Comparison of ENCODE assay signal across 7 cellular contexts in the genomic region with DNA sequence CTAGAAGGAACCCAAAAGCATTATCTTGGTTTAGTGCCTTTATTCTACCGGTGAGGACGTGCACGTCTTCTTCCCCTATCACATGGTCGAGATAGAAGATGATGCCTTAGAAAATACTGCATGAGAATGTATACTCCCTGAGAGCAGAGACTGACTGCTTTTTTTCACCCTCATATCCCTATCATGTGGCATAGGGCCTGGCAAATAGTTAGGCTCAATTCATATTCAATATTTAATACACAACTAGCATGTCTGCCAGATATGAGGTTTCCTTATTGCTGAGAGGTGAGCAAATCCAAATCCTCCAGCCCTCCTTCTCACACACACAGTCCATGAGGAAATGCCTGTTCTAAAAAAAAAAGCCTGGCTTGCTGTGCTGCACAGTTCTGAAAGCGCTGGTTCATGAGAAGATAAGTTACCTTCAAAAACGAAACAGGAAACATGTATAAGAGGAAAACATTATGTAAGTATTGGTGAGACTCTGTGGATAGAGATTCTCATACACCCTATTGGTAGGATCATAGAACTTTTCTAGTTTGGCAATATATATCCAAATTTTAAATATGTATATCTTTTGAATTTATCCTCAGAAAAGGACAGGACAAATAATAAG. TPM values are rescaled to one million over a fixed set of nuclear protein-coding genes. Genes with fewer than 3 reads are reported as not detected.
DNase-seq lines count a peak whose midpoint lies in the region; ATAC-seq, FAIRE-seq and TF ChIP-seq lines count a peak whose summit lies in the region.

No MANE protein-coding gene starts in this region.

- peak; percentile 85 for ATAC-seq in HG03354 (IDR thresholded peaks at IDR 0.05; ENCODE audit: poor library complexity, severe bottlenecking, unreplicated experiment)
- ATAC-seq in activated CD8-positive, alpha-beta T cell treated with anti-CD3 and anti-CD28 coated beads for 36 hours: peak; percentile 89
- ATAC-seq in omental fat pad (ENCODE audit: low FRiP score): peak; percentile 66

- peak; percentile 36 for TF ChIP-seq CTCF in activated CD8-positive, alpha-beta T cell treated with anti-CD3 and anti-CD28 coated beads for 36 hours (IDR thresholded peaks at IDR 0.05)
- no peak for TF ChIP-seq CTCF in omental fat pad (IDR thresholded peaks at IDR 0.05)
- no peak for TF ChIP-seq CTCF in chondrocyte (IDR thresholded peaks at IDR 0.05)

- peaks cover 19% of the 10 kb centered on the region for H3K4me1 Mint-ChIP-seq in activated CD8-positive, alpha-beta T cell treated with anti-CD3 and anti-CD28 coated beads for 36 hours (ENCODE audit: low read depth)
- no peaks in the 10 kb centered on the region for H3K4me1 Mint-ChIP-seq in chondrocyte (ENCODE audit: low read depth)

- FAIRE-seq in GM19239 (lab: Jason Lieb, UNC): peak; percentile 91

- POLR2A ChIA-PET in activated CD8-positive, alpha-beta T cell treated with anti-CD3 and anti-CD28 coated beads for 36 hours (lab: Charles Lee): no interaction called here

- peaks cover 6% of the 10 kb centered on the region for H3K9me3 Mint-ChIP-seq in activated CD8-positive, alpha-beta T cell treated with anti-CD3 and anti-CD28 coated beads for 36 hours
- H3K9me3 Mint-ChIP-seq in chondrocyte (ENCODE audit: low read depth): peaks cover 12% of the 10 kb centered on the region

- H3K36me3 Mint-ChIP-seq in activated CD8-positive, alpha-beta T cell treated with anti-CD3 and anti-CD28 coated beads for 36 hours (ENCODE audit: low read depth): no peaks in the 10 kb centered on the region
- H3K36me3 Mint-ChIP-seq in chondrocyte (ENCODE audit: low read depth): peaks cover 2% of the 10 kb centered on the region

- DNase-seq in GM19239 (ENCODE audit: insufficient read length, low spot score) (peak; percentile 39), omental fat pad (ENCODE audit: low spot score) (no peak), chondrocyte (ENCODE audit: low spot score) (no peak), HT-29 (ENCODE audit: low spot score) (no peak), T1000 (lab: John Stamatoyannopoulos, UW) (no peak)
- DNase-seq in activated CD8-positive, alpha-beta T cell treated with anti-CD3 and anti-CD28 coated beads for 36 hours: no peak

- H3K27me3 Mint-ChIP-seq in activated CD8-positive, alpha-beta T cell treated with anti-CD3 and anti-CD28 coated beads for 36 hours: no peaks in the 10 kb centered on the region
- H3K27me3 Mint-ChIP-seq in chondrocyte (ENCODE audit: low read depth): no peaks in the 10 kb centered on the region

- no peak overlapping the region for H3K4me3 Mint-ChIP-seq in activated CD8-positive, alpha-beta T cell treated with anti-CD3 and anti-CD28 coated beads for 36 hours
- no peak overlapping the region for H3K4me3 Mint-ChIP-seq in chondrocyte (ENCODE audit: unreplicated experiment)

- CTCF ChIA-PET in activated CD8-positive, alpha-beta T cell treated with anti-CD3 and anti-CD28 coated beads for 36 hours (lab: Charles Lee): no interaction called here

- intact Hi-C loops in activated CD8-positive, alpha-beta T cell treated with anti-CD3 and anti-CD28 coated beads for 36 hours (cut with micrococcal nuclease): no loop called here

- peak overlapping the region; percentile 50 for H3K27ac Mint-ChIP-seq in activated CD8-positive, alpha-beta T cell treated with anti-CD3 and anti-CD28 coated beads for 36 hours
- no peak overlapping the region for H3K27ac Mint-ChIP-seq in chondrocyte (ENCODE audit: unreplicated experiment)

RNA-seq across cellular contexts. Expression of gene ACAP2, which starts 15.5 kb away (rescaled TPM):
- 10 to 100 TPM; 54.6 to 55.7 TPM for total RNA-seq in activated CD8-positive, alpha-beta T cell treated with anti-CD3 and anti-CD28 coated beads for 36 hours
- total RNA-seq in omental fat pad (10 to 100 TPM; 41.6 to 76.1 (median 44.5) TPM), chondrocyte (43.3 to 47.5 TPM (median 45.0 TPM) in 3 replicates)
- 16.0 and 16.4 TPM in 2 replicates for total RNA-seq in HT-29 (2014; rRNA removed; shearing (Covaris generic))
